17 cellular contexts compared by ENCODE assay signal in the genomic region with DNA sequence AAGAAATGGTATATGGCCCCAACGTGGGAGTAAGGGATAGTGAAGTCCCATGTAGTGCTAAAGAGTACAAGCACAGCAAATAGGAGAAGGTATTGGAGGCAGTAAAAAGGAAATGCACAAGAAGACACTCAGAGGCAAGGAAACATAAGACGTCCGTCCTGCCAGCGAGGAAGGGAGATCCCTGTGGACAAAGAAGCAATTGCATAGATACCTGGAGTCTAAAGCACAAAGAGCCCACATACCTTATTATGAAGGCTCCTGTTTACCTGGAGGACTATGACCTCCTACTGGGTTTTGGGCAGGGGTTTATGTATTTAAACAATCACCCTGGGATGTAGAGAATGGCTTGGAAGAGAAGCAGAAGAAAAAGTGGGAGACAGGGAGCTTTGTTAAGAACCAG.
A peak's percentile ranks its signal among the peaks of the same experiment; 100 is the strongest.
DNase-seq lines count a peak whose midpoint lies in the region; ATAC-seq and TF ChIP-seq lines count a peak whose summit lies in the region.
"Had no signal": no experiment of that assay in that cellular context is flagged by ENCODE, and none has a peak within 500 bp of the region (broad histone marks: within the 10 kb centered on the region; RNA-seq: fewer than 3 reads in every experiment).

No MANE protein-coding gene starts in this region.

- H3K4me3 ChIP-seq in GM23338 = no peak overlapping the region
- no peak overlapping the region for H3K4me3 ChIP-seq in endodermal cell (ENCODE audit: low read length)
- H3K4me3 ChIP-seq: BLaER1, GM23248 had no signal

- H3K27me3 ChIP-seq in GM23338 (ENCODE audit: insufficient read depth) (no peaks in the 10 kb centered on the region), endodermal cell (ENCODE audit: control insufficient read depth, insufficient read depth, low read length, poor library complexity, severe bottlenecking) (no peaks in the 10 kb centered on the region)
- H3K27me3 ChIP-seq: BLaER1 had no signal

- no peak overlapping the region for H3K27ac Mint-ChIP-seq in GM23338
- H3K27ac Mint-ChIP-seq in endodermal cell = no peak overlapping the region
- H3K27ac Mint-ChIP-seq: CD8-positive, alpha-beta memory T cell had no signal

- H2AFZ ChIP-seq in GM23338 = no peak overlapping the region
- H2AFZ ChIP-seq: GM23248 had no signal

- no peaks in the 10 kb centered on the region for H3K79me2 ChIP-seq in GM23338 (replicated peaks; ENCODE audit: insufficient read depth)

- no peaks in the 10 kb centered on the region for H3K9me2 ChIP-seq in GM23338 (ENCODE audit: insufficient read depth)

- H3K4me1 ChIP-seq in GM23338 (ENCODE audit: insufficient read depth) (no peaks in the 10 kb centered on the region), endodermal cell (ENCODE audit: control insufficient read depth, insufficient read depth, low read length) (no peaks in the 10 kb centered on the region)
- H3K4me1 ChIP-seq: BLaER1, Caco-2 had no signal

- H3K4me3 Mint-ChIP-seq in GM23338 = no peak overlapping the region
- no peak overlapping the region for H3K4me3 Mint-ChIP-seq in endodermal cell
- H3K4me3 Mint-ChIP-seq: CD8-positive, alpha-beta memory T cell had no signal

- H4K20me1 ChIP-seq in GM23338 (replicated peaks; ENCODE audit: insufficient read depth) = no peaks in the 10 kb centered on the region
- H4K20me1 ChIP-seq: BLaER1 had no signal

- no peaks in the 10 kb centered on the region for H3K36me3 ChIP-seq in GM23338 (ENCODE audit: insufficient read depth)
- no peaks in the 10 kb centered on the region for H3K36me3 ChIP-seq in endodermal cell (ENCODE audit: control insufficient read depth, insufficient read depth, low read length)
- H3K36me3 ChIP-seq: BLaER1 had no signal

- H3K27ac ChIP-seq in GM23338 (ENCODE audit: low read depth) (no peak overlapping the region), endodermal cell (ENCODE audit: low read depth, low read length) (no peak overlapping the region)
- H3K27ac ChIP-seq: BLaER1, GM23248 had no signal

- no peaks in the 10 kb centered on the region for H3K27me3 Mint-ChIP-seq in GM23338 (ENCODE audit: insufficient read depth, low read depth, poor library complexity)
- no peaks in the 10 kb centered on the region for H3K27me3 Mint-ChIP-seq in endodermal cell (ENCODE audit: insufficient read depth)

- H3F3A ChIP-seq in GM23338 (replicated peaks; ENCODE audit: low read depth) = no peaks in the 10 kb centered on the region

- no peak overlapping the region for H3K4me2 ChIP-seq in GM23338
- H3K4me2 ChIP-seq: BLaER1 had no signal

- ATAC-seq in GM23338 (peak; percentile 87), HG03139 (IDR thresholded peaks at IDR 0.05; ENCODE audit: unreplicated experiment) (no peak), GM21723 (IDR thresholded peaks at IDR 0.05; ENCODE audit: unreplicated experiment) (no peak)

- peaks cover 8% of the 10 kb centered on the region; the same call in 2 of the 3 replicates for H3K4me1 Mint-ChIP-seq in GM23338
- H3K4me1 Mint-ChIP-seq in endodermal cell = peaks cover 14% of the 10 kb centered on the region
- H3K4me1 Mint-ChIP-seq: CD8-positive, alpha-beta memory T cell had no signal

- TF ChIP-seq CTCF in GM23338 (conservative IDR thresholded peaks at IDR 0.05; ENCODE audit: low read depth in 2 of 2) (peak; percentile 8 to 21; a peak in 1 of 4 replicates), endodermal cell (conservative IDR thresholded peaks at IDR 0.05) (peak; percentile 55)

- H3K9me3 ChIP-seq in endodermal cell (ENCODE audit: control insufficient read depth, low read length) = no peaks in the 10 kb centered on the region
- H3K9me3 ChIP-seq: BLaER1, Caco-2 had no signal

- DNase-seq in GM23338 (ENCODE audit: low spot score) = peak; percentile 56
- DNase-seq in NCI-H146 (lab: John Stamatoyannopoulos, UW) = peak; percentile 32
- DNase-seq in endodermal cell = peak; percentile 66
- DNase-seq in islet precursor cell = peak; percentile 56
- DNase-seq in NCI-H1930 (lab: John Stamatoyannopoulos, UW) = no peak
- DNase-seq in occipital lobe (lab: John Stamatoyannopoulos, UW) = no peak
- DNase-seq: 8988T; AML-193; CD8-positive, alpha-beta memory T cell; DND-41; GDM1; GM23248; HCEC 1CT had no signal

- H3K9me3 Mint-ChIP-seq in GM23338 (peaks cover 6% of the 10 kb centered on the region; the same call in 1 of the 3 replicates), endodermal cell (peaks cover 2% of the 10 kb centered on the region)

- 77 to 79% methylated on average over 2 to 4 of the region's 4 CpGs for WGBS in endodermal cell (ENCODE audit: insufficient coverage in 1 of 2, insufficient read length in 1 of 2), 2 experiments

- H3K36me3 Mint-ChIP-seq in GM23338 (ENCODE audit: low read depth) (no peaks in the 10 kb centered on the region), endodermal cell (ENCODE audit: low read depth) (peaks cover 2% of the 10 kb centered on the region)

- no peak overlapping the region for H3K9ac ChIP-seq in endodermal cell (ENCODE audit: extremely low read depth, low read length, poor library complexity, severe bottlenecking)
- H3K9ac ChIP-seq: BLaER1, GM23248 had no signal

TF ChIP-seq in GM23338, 12 proteins besides CTCF, POLR2A, EP300 and RAD21 (continues in another document):
- TF ChIP-seq, protein P1, sequence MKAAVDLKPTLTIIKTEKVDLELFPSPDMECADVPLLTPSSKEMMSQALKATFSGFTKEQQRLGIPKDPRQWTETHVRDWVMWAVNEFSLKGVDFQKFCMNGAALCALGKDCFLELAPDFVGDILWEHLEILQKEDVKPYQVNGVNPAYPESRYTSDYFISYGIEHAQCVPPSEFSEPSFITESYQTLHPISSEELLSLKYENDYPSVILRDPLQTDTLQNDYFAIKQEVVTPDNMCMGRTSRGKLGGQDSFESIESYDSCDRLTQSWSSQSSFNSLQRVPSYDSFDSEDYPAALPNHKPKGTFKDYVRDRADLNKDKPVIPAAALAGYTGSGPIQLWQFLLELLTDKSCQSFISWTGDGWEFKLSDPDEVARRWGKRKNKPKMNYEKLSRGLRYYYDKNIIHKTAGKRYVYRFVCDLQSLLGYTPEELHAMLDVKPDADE (IDR thresholded peaks at IDR 0.05) = no peak
- no peak for TF ChIP-seq JUNB (IDR thresholded peaks at IDR 0.05; ENCODE audit: unreplicated experiment)
- TF ChIP-seq EZH2 (IDR thresholded peaks at IDR 0.05; ENCODE audit: low read depth, unreplicated experiment) = no peak
- TF ChIP-seq NANOG (IDR thresholded peaks at IDR 0.05; ENCODE audit: borderline replicate concordance) = no peak
- no peak for TF ChIP-seq ZNF331 (CRISPR knock-in tag; IDR thresholded peaks at IDR 0.05; ENCODE audit: low read depth)
- TF ChIP-seq EZH2phosphoT487 (IDR thresholded peaks at IDR 0.05; ENCODE audit: unreplicated experiment) = no peak
- TF ChIP-seq, protein P2, sequence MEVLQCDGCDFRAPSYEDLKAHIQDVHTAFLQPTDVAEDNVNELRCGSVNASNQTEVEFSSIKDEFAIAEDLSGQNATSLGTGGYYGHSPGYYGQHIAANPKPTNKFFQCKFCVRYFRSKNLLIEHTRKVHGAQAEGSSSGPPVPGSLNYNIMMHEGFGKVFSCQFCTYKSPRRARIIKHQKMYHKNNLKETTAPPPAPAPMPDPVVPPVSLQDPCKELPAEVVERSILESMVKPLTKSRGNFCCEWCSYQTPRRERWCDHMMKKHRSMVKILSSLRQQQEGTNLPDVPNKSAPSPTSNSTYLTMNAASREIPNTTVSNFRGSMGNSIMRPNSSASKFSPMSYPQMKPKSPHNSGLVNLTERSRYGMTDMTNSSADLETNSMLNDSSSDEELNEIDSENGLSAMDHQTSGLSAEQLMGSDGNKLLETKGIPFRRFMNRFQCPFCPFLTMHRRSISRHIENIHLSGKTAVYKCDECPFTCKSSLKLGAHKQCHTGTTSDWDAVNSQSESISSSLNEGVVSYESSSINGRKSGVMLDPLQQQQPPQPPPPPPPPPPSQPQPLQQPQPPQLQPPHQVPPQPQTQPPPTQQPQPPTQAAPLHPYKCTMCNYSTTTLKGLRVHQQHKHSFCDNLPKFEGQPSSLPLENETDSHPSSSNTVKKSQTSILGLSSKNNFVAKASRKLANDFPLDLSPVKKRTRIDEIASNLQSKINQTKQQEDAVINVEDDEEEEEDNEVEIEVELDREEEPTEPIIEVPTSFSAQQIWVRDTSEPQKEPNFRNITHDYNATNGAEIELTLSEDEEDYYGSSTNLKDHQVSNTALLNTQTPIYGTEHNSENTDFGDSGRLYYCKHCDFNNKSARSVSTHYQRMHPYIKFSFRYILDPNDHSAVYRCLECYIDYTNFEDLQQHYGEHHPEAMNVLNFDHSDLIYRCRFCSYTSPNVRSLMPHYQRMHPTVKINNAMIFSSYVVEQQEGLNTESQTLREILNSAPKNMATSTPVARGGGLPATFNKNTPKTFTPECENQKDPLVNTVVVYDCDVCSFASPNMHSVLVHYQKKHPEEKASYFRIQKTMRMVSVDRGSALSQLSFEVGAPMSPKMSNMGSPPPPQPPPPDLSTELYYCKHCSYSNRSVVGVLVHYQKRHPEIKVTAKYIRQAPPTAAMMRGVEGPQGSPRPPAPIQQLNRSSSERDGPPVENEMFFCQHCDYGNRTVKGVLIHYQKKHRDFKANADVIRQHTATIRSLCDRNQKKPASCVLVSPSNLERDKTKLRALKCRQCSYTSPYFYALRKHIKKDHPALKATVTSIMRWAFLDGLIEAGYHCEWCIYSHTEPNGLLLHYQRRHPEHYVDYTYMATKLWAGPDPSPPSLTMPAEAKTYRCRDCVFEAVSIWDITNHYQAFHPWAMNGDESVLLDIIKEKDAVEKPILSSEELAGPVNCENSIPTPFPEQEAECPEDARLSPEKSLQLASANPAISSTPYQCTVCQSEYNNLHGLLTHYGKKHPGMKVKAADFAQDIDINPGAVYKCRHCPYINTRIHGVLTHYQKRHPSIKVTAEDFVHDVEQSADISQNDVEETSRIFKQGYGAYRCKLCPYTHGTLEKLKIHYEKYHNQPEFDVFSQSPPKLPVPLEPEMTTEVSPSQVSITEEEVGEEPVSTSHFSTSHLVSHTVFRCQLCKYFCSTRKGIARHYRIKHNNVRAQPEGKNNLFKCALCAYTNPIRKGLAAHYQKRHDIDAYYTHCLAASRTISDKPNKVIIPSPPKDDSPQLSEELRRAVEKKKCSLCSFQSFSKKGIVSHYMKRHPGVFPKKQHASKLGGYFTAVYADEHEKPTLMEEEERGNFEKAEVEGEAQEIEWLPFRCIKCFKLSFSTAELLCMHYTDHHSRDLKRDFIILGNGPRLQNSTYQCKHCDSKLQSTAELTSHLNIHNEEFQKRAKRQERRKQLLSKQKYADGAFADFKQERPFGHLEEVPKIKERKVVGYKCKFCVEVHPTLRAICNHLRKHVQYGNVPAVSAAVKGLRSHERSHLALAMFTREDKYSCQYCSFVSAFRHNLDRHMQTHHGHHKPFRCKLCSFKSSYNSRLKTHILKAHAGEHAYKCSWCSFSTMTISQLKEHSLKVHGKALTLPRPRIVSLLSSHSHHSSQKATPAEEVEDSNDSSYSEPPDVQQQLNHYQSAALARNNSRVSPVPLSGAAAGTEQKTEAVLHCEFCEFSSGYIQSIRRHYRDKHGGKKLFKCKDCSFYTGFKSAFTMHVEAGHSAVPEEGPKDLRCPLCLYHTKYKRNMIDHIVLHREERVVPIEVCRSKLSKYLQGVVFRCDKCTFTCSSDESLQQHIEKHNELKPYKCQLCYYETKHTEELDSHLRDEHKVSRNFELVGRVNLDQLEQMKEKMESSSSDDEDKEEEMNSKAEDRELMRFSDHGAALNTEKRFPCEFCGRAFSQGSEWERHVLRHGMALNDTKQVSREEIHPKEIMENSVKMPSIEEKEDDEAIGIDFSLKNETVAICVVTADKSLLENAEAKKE (CRISPR knock-in tag; IDR thresholded peaks at IDR 0.05) = no peak

Comparison
In these comparisons a context has a peak if more than half of its experiments do, and no peak if none do; other contexts are left out.
1. DNase-seq: peak in GM23338 (single experiment), NCI-H146 (single experiment), endodermal cell (single experiment) and islet precursor cell (single experiment); none in NCI-H1930 (0 of 2) and occipital lobe (single experiment).